11 cellular contexts compared by ENCODE assay signal in genomic region chr5:178050873-178051272, GRCh38. TPM values are rescaled to one million over a fixed set of nuclear protein-coding genes. Genes with fewer than 3 reads are reported as not detected.
"Had no signal": no experiment of that assay in that cellular context is flagged by ENCODE, and none has a peak within 500 bp of the region (broad histone marks: within the 10 kb centered on the region; RNA-seq: fewer than 3 reads in every experiment).

No MANE protein-coding gene starts in this region.

RNA-seq across cellular contexts. Expression of gene PROP1, which starts 54.8 kb away (rescaled TPM):
- total RNA-seq: NCI-H460, OCI-LY7, PC-3, PC-9, Peyer's patch, Right ventricle myocardium inferior, Right ventricle myocardium superior, RPMI7951, SJSA1, SK-MEL-5 had no signal
- polyA plus RNA-seq: SK-N-SH had no signal
